ENCODE assay signal across 1 cellular context in the genomic region with DNA sequence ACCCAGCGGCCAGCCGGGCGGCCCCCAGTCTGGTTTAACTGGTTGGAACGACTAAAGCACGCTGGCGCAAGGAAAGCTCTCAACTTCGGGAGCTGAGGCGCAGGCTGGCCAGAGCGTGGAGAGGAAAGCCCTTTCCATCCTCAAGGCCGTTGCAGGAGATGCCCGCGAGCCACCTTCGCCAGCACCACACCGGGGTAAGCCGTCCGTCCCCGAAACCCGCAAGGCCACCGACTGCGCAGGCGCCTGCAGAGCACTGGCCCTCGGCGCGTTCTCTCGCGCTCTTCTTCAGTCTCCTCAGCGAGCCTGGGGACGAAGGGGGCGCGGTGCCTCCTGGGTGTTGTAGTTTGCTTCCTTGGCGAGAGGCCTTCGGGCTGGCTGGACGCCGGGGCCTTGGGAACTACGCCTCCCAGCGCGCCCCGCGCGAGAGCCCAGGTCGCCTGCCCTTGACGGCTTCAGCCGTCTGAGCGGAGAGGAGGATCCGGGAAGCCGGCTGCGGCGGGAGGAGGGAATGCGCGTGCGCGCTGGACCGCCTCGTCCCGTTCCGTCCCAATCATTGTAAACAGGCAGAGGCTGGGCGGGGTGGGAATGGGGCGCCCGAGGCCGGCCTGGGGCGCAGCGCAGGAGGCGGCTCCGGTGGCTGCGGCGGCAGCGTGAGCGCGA.
TF ChIP-seq lines count a peak whose summit lies in the region.

A gene (plus strand): TSS at position 531 of the 660 bp plus-strand sequence. CDS start 37,533 bp downstream, outside the sequence.

TF ChIP-seq in HEK293, 187 proteins besides CTCF, POLR2A, EP300 and RAD21 (continued from another document and continues in another):
- TF ChIP-seq ZNF211 (tag by site-specific recombination; IDR thresholded peaks at IDR 0.05; ENCODE audit: low read depth), result no peak
- TF ChIP-seq ZNF394 (tag by site-specific recombination; IDR thresholded peaks at IDR 0.05; ENCODE audit: borderline replicate concordance), result no peak
- TF ChIP-seq, protein P1, sequence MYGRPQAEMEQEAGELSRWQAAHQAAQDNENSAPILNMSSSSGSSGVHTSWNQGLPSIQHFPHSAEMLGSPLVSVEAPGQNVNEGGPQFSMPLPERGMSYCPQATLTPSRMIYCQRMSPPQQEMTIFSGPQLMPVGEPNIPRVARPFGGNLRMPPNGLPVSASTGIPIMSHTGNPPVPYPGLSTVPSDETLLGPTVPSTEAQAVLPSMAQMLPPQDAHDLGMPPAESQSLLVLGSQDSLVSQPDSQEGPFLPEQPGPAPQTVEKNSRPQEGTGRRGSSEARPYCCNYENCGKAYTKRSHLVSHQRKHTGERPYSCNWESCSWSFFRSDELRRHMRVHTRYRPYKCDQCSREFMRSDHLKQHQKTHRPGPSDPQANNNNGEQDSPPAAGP (tag by site-specific recombination; IDR thresholded peaks at IDR 0.05), result 0 out of 2 replicates have a peak, but pooled peaks have one; percentile 58
- no peak for TF ChIP-seq REPIN1 (tag by site-specific recombination; IDR thresholded peaks at IDR 0.05; ENCODE audit: low read depth)
- TF ChIP-seq ZSCAN16 (tag by site-specific recombination; IDR thresholded peaks at IDR 0.05), result no peak
- TF ChIP-seq, protein P2, sequence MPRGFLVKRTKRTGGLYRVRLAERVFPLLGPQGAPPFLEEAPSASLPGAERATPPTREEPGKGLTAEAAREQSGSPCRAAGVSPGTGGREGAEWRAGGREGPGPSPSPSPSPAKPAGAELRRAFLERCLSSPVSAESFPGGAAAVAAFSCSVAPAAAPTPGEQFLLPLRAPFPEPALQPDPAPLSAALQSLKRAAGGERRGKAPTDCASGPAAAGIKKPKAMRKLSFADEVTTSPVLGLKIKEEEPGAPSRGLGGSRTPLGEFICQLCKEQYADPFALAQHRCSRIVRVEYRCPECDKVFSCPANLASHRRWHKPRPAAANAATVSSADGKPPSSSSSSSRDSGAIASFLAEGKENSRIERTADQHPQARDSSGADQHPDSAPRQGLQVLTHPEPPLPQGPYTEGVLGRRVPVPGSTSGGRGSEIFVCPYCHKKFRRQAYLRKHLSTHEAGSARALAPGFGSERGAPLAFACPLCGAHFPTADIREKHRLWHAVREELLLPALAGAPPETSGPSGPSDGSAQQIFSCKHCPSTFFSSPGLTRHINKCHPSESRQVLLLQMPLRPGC (tag by site-specific recombination; IDR thresholded peaks at IDR 0.05), result no peak
- TF ChIP-seq ZNF48 (tag by site-specific recombination; IDR thresholded peaks at IDR 0.05), result no peak
- TF ChIP-seq, protein P3, sequence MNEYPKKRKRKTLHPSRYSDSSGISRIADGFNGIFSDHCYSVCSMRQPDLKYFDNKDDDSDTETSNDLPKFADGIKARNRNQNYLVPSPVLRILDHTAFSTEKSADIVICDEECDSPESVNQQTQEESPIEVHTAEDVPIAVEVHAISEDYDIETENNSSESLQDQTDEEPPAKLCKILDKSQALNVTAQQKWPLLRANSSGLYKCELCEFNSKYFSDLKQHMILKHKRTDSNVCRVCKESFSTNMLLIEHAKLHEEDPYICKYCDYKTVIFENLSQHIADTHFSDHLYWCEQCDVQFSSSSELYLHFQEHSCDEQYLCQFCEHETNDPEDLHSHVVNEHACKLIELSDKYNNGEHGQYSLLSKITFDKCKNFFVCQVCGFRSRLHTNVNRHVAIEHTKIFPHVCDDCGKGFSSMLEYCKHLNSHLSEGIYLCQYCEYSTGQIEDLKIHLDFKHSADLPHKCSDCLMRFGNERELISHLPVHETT (tag by site-specific recombination; IDR thresholded peaks at IDR 0.05), result no peak
- no peak for TF ChIP-seq ZBTB48 (tag by site-specific recombination; IDR thresholded peaks at IDR 0.05)
- TF ChIP-seq ZXDB (tag by site-specific recombination; IDR thresholded peaks at IDR 0.05), result peak; percentile 93
- TF ChIP-seq KLF9 (tag by site-specific recombination; IDR thresholded peaks at IDR 0.05; ENCODE audit: low read depth), result peak; percentile 94
- no peak for TF ChIP-seq ZNF510 (tag by site-specific recombination; IDR thresholded peaks at IDR 0.05; ENCODE audit: insufficient replicate concordance)
- peak; percentile 96 for TF ChIP-seq IKZF3 (tag by site-specific recombination; IDR thresholded peaks at IDR 0.05)
- no peak for TF ChIP-seq ZNF274 (IDR thresholded peaks at IDR 0.05; ENCODE audit: low read length)
- no peak for TF ChIP-seq ZNF274 (tag by site-specific recombination; IDR thresholded peaks at IDR 0.05; ENCODE audit: borderline replicate concordance)
- TF ChIP-seq, protein P4, sequence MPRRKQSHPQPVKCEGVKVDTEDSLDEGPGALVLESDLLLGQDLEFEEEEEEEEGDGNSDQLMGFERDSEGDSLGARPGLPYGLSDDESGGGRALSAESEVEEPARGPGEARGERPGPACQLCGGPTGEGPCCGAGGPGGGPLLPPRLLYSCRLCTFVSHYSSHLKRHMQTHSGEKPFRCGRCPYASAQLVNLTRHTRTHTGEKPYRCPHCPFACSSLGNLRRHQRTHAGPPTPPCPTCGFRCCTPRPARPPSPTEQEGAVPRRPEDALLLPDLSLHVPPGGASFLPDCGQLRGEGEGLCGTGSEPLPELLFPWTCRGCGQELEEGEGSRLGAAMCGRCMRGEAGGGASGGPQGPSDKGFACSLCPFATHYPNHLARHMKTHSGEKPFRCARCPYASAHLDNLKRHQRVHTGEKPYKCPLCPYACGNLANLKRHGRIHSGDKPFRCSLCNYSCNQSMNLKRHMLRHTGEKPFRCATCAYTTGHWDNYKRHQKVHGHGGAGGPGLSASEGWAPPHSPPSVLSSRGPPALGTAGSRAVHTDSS (tag by site-specific recombination; IDR thresholded peaks at IDR 0.05), result no peak
- TF ChIP-seq ZNF791 (tag by site-specific recombination; IDR thresholded peaks at IDR 0.05), result no peak
- TF ChIP-seq, protein P5, sequence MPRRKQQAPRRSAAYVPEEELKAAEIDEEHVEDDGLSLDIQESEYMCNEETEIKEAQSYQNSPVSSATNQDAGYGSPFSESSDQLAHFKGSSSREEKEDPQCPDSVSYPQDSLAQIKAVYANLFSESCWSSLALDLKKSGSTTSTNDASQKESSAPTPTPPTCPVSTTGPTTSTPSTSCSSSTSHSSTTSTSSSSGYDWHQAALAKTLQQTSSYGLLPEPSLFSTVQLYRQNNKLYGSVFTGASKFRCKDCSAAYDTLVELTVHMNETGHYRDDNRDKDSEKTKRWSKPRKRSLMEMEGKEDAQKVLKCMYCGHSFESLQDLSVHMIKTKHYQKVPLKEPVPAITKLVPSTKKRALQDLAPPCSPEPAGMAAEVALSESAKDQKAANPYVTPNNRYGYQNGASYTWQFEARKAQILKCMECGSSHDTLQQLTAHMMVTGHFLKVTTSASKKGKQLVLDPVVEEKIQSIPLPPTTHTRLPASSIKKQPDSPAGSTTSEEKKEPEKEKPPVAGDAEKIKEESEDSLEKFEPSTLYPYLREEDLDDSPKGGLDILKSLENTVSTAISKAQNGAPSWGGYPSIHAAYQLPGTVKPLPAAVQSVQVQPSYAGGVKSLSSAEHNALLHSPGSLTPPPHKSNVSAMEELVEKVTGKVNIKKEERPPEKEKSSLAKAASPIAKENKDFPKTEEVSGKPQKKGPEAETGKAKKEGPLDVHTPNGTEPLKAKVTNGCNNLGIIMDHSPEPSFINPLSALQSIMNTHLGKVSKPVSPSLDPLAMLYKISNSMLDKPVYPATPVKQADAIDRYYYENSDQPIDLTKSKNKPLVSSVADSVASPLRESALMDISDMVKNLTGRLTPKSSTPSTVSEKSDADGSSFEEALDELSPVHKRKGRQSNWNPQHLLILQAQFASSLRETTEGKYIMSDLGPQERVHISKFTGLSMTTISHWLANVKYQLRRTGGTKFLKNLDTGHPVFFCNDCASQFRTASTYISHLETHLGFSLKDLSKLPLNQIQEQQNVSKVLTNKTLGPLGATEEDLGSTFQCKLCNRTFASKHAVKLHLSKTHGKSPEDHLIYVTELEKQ (tag by site-specific recombination; IDR thresholded peaks at IDR 0.05; ENCODE audit: borderline replicate concordance), result no peak
- peak; percentile 42; the same call in 1 of the 2 replicates for TF ChIP-seq ZNF629 (tag by site-specific recombination; IDR thresholded peaks at IDR 0.05)
- TF ChIP-seq RBAK (tag by site-specific recombination; IDR thresholded peaks at IDR 0.05), result no peak
- no peak; the same call in 1 of the 2 replicates for TF ChIP-seq ZNF610 (tag by site-specific recombination; IDR thresholded peaks at IDR 0.05; ENCODE audit: borderline replicate concordance)
- TF ChIP-seq SETDB1 (IDR thresholded peaks at IDR 0.05; ENCODE audit: insufficient read length, low read length), result peak; percentile 78
- no peak for TF ChIP-seq ZNF146 (tag by site-specific recombination; IDR thresholded peaks at IDR 0.05)
- TF ChIP-seq, protein P6, sequence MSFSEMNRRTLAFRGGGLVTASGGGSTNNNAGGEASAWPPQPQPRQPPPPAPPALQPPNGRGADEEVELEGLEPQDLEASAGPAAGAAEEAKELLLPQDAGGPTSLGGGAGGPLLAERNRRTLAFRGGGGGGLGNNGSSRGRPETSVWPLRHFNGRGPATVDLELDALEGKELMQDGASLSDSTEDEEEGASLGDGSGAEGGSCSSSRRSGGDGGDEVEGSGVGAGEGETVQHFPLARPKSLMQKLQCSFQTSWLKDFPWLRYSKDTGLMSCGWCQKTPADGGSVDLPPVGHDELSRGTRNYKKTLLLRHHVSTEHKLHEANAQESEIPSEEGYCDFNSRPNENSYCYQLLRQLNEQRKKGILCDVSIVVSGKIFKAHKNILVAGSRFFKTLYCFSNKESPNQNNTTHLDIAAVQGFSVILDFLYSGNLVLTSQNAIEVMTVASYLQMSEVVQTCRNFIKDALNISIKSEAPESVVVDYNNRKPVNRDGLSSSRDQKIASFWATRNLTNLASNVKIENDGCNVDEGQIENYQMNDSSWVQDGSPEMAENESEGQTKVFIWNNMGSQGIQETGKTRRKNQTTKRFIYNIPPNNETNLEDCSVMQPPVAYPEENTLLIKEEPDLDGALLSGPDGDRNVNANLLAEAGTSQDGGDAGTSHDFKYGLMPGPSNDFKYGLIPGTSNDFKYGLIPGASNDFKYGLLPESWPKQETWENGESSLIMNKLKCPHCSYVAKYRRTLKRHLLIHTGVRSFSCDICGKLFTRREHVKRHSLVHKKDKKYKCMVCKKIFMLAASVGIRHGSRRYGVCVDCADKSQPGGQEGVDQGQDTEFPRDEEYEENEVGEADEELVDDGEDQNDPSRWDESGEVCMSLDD (tag by site-specific recombination; IDR thresholded peaks at IDR 0.05), result no peak; the same call in 1 of the 2 replicates
- peak; percentile 99 for TF ChIP-seq GLIS2 (tag by site-specific recombination; IDR thresholded peaks at IDR 0.05)
- TF ChIP-seq ZNF184 (tag by site-specific recombination; IDR thresholded peaks at IDR 0.05), result no peak
- no peak for TF ChIP-seq ZNF2 (tag by site-specific recombination; IDR thresholded peaks at IDR 0.05)
- TF ChIP-seq SCRT1 (tag by site-specific recombination; IDR thresholded peaks at IDR 0.05; ENCODE audit: borderline replicate concordance), result no peak
- no peak for TF ChIP-seq ZNF624 (tag by site-specific recombination; IDR thresholded peaks at IDR 0.05)
- TF ChIP-seq, protein P7, sequence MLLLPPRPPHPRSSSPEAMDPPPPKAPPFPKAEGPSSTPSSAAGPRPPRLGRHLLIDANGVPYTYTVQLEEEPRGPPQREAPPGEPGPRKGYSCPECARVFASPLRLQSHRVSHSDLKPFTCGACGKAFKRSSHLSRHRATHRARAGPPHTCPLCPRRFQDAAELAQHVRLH (tag by site-specific recombination; IDR thresholded peaks at IDR 0.05), result no peak
- TF ChIP-seq ZFHX2 (tag by site-specific recombination; conservative IDR thresholded peaks at IDR 0.05), result no peak
- TF ChIP-seq, protein P8, sequence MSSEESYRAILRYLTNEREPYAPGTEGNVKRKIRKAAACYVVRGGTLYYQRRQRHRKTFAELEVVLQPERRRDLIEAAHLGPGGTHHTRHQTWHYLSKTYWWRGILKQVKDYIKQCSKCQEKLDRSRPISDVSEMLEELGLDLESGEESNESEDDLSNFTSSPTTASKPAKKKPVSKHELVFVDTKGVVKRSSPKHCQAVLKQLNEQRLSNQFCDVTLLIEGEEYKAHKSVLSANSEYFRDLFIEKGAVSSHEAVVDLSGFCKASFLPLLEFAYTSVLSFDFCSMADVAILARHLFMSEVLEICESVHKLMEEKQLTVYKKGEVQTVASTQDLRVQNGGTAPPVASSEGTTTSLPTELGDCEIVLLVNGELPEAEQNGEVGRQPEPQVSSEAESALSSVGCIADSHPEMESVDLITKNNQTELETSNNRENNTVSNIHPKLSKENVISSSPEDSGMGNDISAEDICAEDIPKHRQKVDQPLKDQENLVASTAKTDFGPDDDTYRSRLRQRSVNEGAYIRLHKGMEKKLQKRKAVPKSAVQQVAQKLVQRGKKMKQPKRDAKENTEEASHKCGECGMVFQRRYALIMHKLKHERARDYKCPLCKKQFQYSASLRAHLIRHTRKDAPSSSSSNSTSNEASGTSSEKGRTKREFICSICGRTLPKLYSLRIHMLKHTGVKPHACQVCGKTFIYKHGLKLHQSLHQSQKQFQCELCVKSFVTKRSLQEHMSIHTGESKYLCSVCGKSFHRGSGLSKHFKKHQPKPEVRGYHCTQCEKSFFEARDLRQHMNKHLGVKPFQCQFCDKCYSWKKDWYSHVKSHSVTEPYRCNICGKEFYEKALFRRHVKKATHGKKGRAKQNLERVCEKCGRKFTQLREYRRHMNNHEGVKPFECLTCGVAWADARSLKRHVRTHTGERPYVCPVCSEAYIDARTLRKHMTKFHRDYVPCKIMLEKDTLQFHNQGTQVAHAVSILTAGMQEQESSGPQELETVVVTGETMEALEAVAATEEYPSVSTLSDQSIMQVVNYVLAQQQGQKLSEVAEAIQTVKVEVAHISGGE (tag by site-specific recombination; conservative IDR thresholded peaks at IDR 0.05; ENCODE audit: low read depth), result peak; percentile 55
- TF ChIP-seq OVOL3 (tag by site-specific recombination; IDR thresholded peaks at IDR 0.05), result peak; percentile 27; the same call in 1 of the 2 replicates
- TF ChIP-seq ZNF664 (tag by site-specific recombination; IDR thresholded peaks at IDR 0.05), result no peak
- no peak; the same call in 1 of the 2 replicates for TF ChIP-seq ZNF792 (tag by site-specific recombination; IDR thresholded peaks at IDR 0.05)
- TF ChIP-seq, protein P9, sequence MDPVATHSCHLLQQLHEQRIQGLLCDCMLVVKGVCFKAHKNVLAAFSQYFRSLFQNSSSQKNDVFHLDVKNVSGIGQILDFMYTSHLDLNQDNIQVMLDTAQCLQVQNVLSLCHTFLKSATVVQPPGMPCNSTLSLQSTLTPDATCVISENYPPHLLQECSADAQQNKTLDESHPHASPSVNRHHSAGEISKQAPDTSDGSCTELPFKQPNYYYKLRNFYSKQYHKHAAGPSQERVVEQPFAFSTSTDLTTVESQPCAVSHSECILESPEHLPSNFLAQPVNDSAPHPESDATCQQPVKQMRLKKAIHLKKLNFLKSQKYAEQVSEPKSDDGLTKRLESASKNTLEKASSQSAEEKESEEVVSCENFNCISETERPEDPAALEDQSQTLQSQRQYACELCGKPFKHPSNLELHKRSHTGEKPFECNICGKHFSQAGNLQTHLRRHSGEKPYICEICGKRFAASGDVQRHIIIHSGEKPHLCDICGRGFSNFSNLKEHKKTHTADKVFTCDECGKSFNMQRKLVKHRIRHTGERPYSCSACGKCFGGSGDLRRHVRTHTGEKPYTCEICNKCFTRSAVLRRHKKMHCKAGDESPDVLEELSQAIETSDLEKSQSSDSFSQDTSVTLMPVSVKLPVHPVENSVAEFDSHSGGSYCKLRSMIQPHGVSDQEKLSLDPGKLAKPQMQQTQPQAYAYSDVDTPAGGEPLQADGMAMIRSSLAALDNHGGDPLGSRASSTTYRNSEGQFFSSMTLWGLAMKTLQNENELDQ (tag by site-specific recombination; IDR thresholded peaks at IDR 0.05; ENCODE audit: low read depth), result no peak
- TF ChIP-seq ZNF341 (tag by site-specific recombination; IDR thresholded peaks at IDR 0.05; ENCODE audit: low read depth), result peak; percentile 89
